ENCODE assay signal across 20 cellular contexts in genomic region chr1:164834641-164835040, GRCh38.
"Had no signal": no experiment of that assay in that cellular context is flagged by ENCODE, and none has a peak within 500 bp of the region (broad histone marks: within the 10 kb centered on the region; RNA-seq: fewer than 3 reads in every experiment).

No MANE protein-coding gene starts in this region.

- H3K36me3 ChIP-seq: colonic mucosa, pancreas, thoracic aorta, transverse colon had no signal

- H3K4me1 ChIP-seq: colonic mucosa, lower lobe of right lung had no signal

- H3K27me3 ChIP-seq: colonic mucosa, esophagus squamous epithelium, pancreas, stomach, transverse colon had no signal

- ATAC-seq: left lobe of liver, lower lobe of right lung, pancreas, right cardiac atrium had no signal

- H3K4me3 ChIP-seq: colonic mucosa, esophagus squamous epithelium, lower lobe of right lung, pancreas, stomach, thoracic aorta, transverse colon had no signal

- DNase-seq: colonic mucosa; dermis blood vessel endothelial cell; esophagus squamous epithelium; foreskin melanocyte; head of caudate nucleus; hippocampal formation; kidney glomerular epithelial cell; lower lobe of right lung; naive B cell; occipital lobe; pancreas; right cardiac atrium; small intestine; stimulated activated CD4-positive, alpha-beta T cell treated with anti-CD3 and anti-CD28 coated beads, Interleukin-12 subunit alpha, Interleukin-12 subunit beta, amount 100 ng/mL, for 4 hours; stimulated activated naive CD4-positive, alpha-beta T cell; stomach; substantia nigra; transverse colon had no signal

- H3K9me3 ChIP-seq: colonic mucosa, esophagus squamous epithelium, lower lobe of right lung, pancreas, stomach, thoracic aorta, transverse colon had no signal

- H3K27ac ChIP-seq: colonic mucosa, esophagus squamous epithelium, lower lobe of right lung, pancreas, stomach, thoracic aorta, transverse colon had no signal
